In the genomic region with DNA sequence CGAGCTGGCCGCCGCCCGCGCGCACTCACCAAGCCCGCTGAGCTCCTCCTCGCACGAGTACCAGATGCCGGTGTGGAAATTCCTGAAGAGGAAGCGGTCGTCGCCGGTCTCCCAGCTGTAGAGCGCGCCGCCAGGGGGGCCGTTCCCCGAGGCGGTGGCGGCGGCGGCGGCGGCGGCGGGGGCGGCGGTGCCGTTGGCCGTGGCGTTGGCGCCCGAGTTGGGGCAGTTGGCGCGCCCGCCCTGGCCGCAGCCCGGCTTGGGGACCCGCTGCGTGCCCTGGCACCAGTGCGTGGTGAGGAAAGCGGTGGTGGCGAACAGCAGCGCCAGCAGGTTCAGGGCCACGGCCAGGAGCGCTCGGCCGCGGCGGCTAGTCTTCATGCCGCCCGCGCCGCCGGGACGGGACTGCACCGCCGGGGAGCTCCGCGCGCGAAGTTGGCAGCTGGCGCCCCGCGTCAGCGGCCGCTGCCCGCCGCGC, we compare ENCODE assay signal across 10 cellular contexts. TPM values are rescaled to one million over a fixed set of nuclear protein-coding genes. Genes with fewer than 3 reads are reported as not detected.
A peak's percentile ranks its signal among the peaks of the same experiment; 100 is the strongest.
DNase-seq lines count a peak whose midpoint lies in the region; ATAC-seq and TF ChIP-seq lines count a peak whose summit lies in the region.
"Had no signal": no experiment of that assay in that cellular context is flagged by ENCODE, and none has a peak within 500 bp of the region (broad histone marks: within the 10 kb centered on the region; RNA-seq: fewer than 3 reads in every experiment).

No MANE protein-coding gene starts in this region.

- no peaks in the 10 kb centered on the region for H3K36me3 Mint-ChIP-seq in activated naive CD4-positive, alpha-beta T cell treated with anti-CD3 and anti-CD28 coated beads for 36 hours (ENCODE audit: low read depth)
- H3K36me3 Mint-ChIP-seq in activated naive CD8-positive, alpha-beta T cell treated with anti-CD3 and anti-CD28 coated beads, Interleukin-2, amount 10 ng/mL, durations not matched to agents 7 days and 5 days: no peaks in the 10 kb centered on the region
- H3K36me3 Mint-ChIP-seq in activated CD4-positive, alpha-beta T cell treated with anti-CD3 and anti-CD28 coated beads, Interleukin-2, amount 10 ng/mL, durations not matched to agents 7 days and 5 days (ENCODE audit: low read depth): no peaks in the 10 kb centered on the region
- H3K36me3 Mint-ChIP-seq: CD4-positive, CD25-positive, alpha-beta regulatory T cell; natural killer cell had no signal

- peaks cover 44% of the 10 kb centered on the region for H3K27me3 Mint-ChIP-seq in activated naive CD4-positive, alpha-beta T cell treated with anti-CD3 and anti-CD28 coated beads for 36 hours (ENCODE audit: low read depth)
- H3K27me3 Mint-ChIP-seq in activated naive CD8-positive, alpha-beta T cell treated with anti-CD3 and anti-CD28 coated beads, Interleukin-2, amount 10 ng/mL, durations not matched to agents 7 days and 5 days: peaks cover 65% of the 10 kb centered on the region
- peaks cover 56% of the 10 kb centered on the region for H3K27me3 Mint-ChIP-seq in activated CD4-positive, alpha-beta T cell treated with anti-CD3 and anti-CD28 coated beads, Interleukin-2, amount 10 ng/mL, durations not matched to agents 7 days and 5 days

- no peak for TF ChIP-seq CTCF in thoracic aorta (IDR thresholded peaks at IDR 0.05)

- no peaks in the 10 kb centered on the region for H3K9me3 Mint-ChIP-seq in activated naive CD4-positive, alpha-beta T cell treated with anti-CD3 and anti-CD28 coated beads for 36 hours
- H3K9me3 Mint-ChIP-seq in activated naive CD8-positive, alpha-beta T cell treated with anti-CD3 and anti-CD28 coated beads, Interleukin-2, amount 10 ng/mL, durations not matched to agents 7 days and 5 days: no peaks in the 10 kb centered on the region
- no peaks in the 10 kb centered on the region for H3K9me3 Mint-ChIP-seq in activated CD4-positive, alpha-beta T cell treated with anti-CD3 and anti-CD28 coated beads, Interleukin-2, amount 10 ng/mL, durations not matched to agents 7 days and 5 days
- H3K9me3 Mint-ChIP-seq: natural killer cell had no signal

- no peaks in the 10 kb centered on the region for H3K36me3 ChIP-seq in thoracic aorta

- CTCF ChIA-PET in activated naive CD4-positive, alpha-beta T cell treated with anti-CD3 and anti-CD28 coated beads for 36 hours (lab: Charles Lee): interaction anchor here (0.5 kb wide), 1 partner anchor 17 kb away, joined by 3 read pairs; no protein-coding TSS in a partner anchor
- CTCF ChIA-PET in activated CD4-positive, alpha-beta T cell treated with anti-CD3 and anti-CD28 coated beads, Interleukin-2, amount 10 ng/mL, durations not matched to agents 7 days and 5 days (lab: Charles Lee): no interaction called here

- peak; percentile 15 for DNase-seq in activated naive CD4-positive, alpha-beta T cell treated with anti-CD3 and anti-CD28 coated beads for 36 hours
- DNase-seq in activated naive CD4-positive, alpha-beta T cell (lab: John Stamatoyannopoulos, UW): no peak
- peak; percentile 46 for DNase-seq in activated naive CD8-positive, alpha-beta T cell treated with anti-CD3 and anti-CD28 coated beads, Interleukin-2, amount 10 ng/mL, durations not matched to agents 7 days and 5 days
- DNase-seq in iPS-NIHi11 (ENCODE audit: low spot score) (peak; percentile 70), thoracic aorta (ENCODE audit: low spot score) (no peak)
- DNase-seq in activated CD4-positive, alpha-beta T cell treated with anti-CD3 and anti-CD28 coated beads, Interleukin-2, amount 10 ng/mL, durations not matched to agents 7 days and 5 days: no peak
- no peak for DNase-seq in activated CD8-positive, alpha-beta memory T cell treated with anti-CD3 and anti-CD28 coated beads, Interleukin-2, amount 50 U/mL, for 48 hours
- DNase-seq: CD4-positive, CD25-positive, alpha-beta regulatory T cell; natural killer cell had no signal

- intact Hi-C loops in activated naive CD4-positive, alpha-beta T cell treated with anti-CD3 and anti-CD28 coated beads for 36 hours (cut with micrococcal nuclease): no loop called here

- peak; percentile 31 for ATAC-seq in activated naive CD8-positive, alpha-beta T cell treated with anti-CD3 and anti-CD28 coated beads, Interleukin-2, amount 10 ng/mL, durations not matched to agents 7 days and 5 days (ENCODE audit: low read depth)
- ATAC-seq in thoracic aorta (ENCODE audit: insufficient number of reproducible peaks, low FRiP score, low read depth) (no peak), GM19324 (IDR thresholded peaks at IDR 0.05; ENCODE audit: low FRiP score, unreplicated experiment) (no peak)
- ATAC-seq: natural killer cell had no signal

- no peak overlapping the region for H3K27ac Mint-ChIP-seq in activated naive CD4-positive, alpha-beta T cell treated with anti-CD3 and anti-CD28 coated beads for 36 hours
- H3K27ac Mint-ChIP-seq in activated naive CD8-positive, alpha-beta T cell treated with anti-CD3 and anti-CD28 coated beads, Interleukin-2, amount 10 ng/mL, durations not matched to agents 7 days and 5 days: no peak overlapping the region
- no peak overlapping the region for H3K27ac Mint-ChIP-seq in activated CD4-positive, alpha-beta T cell treated with anti-CD3 and anti-CD28 coated beads, Interleukin-2, amount 10 ng/mL, durations not matched to agents 7 days and 5 days
- H3K27ac Mint-ChIP-seq: CD4-positive, CD25-positive, alpha-beta regulatory T cell; natural killer cell had no signal

- H3K4me1 Mint-ChIP-seq in activated naive CD4-positive, alpha-beta T cell treated with anti-CD3 and anti-CD28 coated beads for 36 hours (ENCODE audit: low read depth): peaks cover 4% of the 10 kb centered on the region
- no peaks in the 10 kb centered on the region for H3K4me1 Mint-ChIP-seq in activated naive CD8-positive, alpha-beta T cell treated with anti-CD3 and anti-CD28 coated beads, Interleukin-2, amount 10 ng/mL, durations not matched to agents 7 days and 5 days
- no peaks in the 10 kb centered on the region for H3K4me1 Mint-ChIP-seq in activated CD4-positive, alpha-beta T cell treated with anti-CD3 and anti-CD28 coated beads, Interleukin-2, amount 10 ng/mL, durations not matched to agents 7 days and 5 days
- H3K4me1 Mint-ChIP-seq: natural killer cell had no signal

- POLR2A ChIA-PET in activated naive CD8-positive, alpha-beta T cell treated with anti-CD3 and anti-CD28 coated beads, Interleukin-2, amount 10 ng/mL, durations not matched to agents 7 days and 5 days (lab: Charles Lee): no interaction called here
- POLR2A ChIA-PET in activated CD4-positive, alpha-beta T cell treated with anti-CD3 and anti-CD28 coated beads, Interleukin-2, amount 10 ng/mL, durations not matched to agents 7 days and 5 days (lab: Charles Lee): no interaction called here

- peaks cover 0 to 47% of the 10 kb centered on the region in 2 donors for H3K4me1 ChIP-seq in thoracic aorta (ENCODE audit: control insufficient read depth in 1 of 2, low read depth in 2 of 2)

- no peak overlapping the region for H3K4me3 Mint-ChIP-seq in activated naive CD4-positive, alpha-beta T cell treated with anti-CD3 and anti-CD28 coated beads for 36 hours
- no peak overlapping the region for H3K4me3 Mint-ChIP-seq in activated naive CD8-positive, alpha-beta T cell treated with anti-CD3 and anti-CD28 coated beads, Interleukin-2, amount 10 ng/mL, durations not matched to agents 7 days and 5 days
- no peak overlapping the region for H3K4me3 Mint-ChIP-seq in activated CD4-positive, alpha-beta T cell treated with anti-CD3 and anti-CD28 coated beads, Interleukin-2, amount 10 ng/mL, durations not matched to agents 7 days and 5 days
- H3K4me3 Mint-ChIP-seq: CD4-positive, CD25-positive, alpha-beta regulatory T cell; natural killer cell had no signal

- no peaks in the 10 kb centered on the region for H3K27me3 ChIP-seq in thoracic aorta (replicated peaks; ENCODE audit: insufficient read depth)

- H3K9me3 ChIP-seq in thoracic aorta: no peaks in the 10 kb centered on the region

- H3K4me3 ChIP-seq in thoracic aorta: peak overlapping the region; percentile 72

- peak overlapping the region; percentile 54 to 66 for H3K27ac ChIP-seq in thoracic aorta

RNA-seq across cellular contexts. Expression of a gene that starts 0.4 kb away (rescaled TPM):
- total RNA-seq in activated naive CD4-positive, alpha-beta T cell treated with anti-CD3 and anti-CD28 coated beads for 36 hours: not detected
- not detected for total RNA-seq in activated naive CD8-positive, alpha-beta T cell treated with anti-CD3 and anti-CD28 coated beads, Interleukin-2, amount 10 ng/mL, durations not matched to agents 7 days and 5 days
- 1 to 10 TPM; 5.3 to 5.9 TPM for total RNA-seq in thoracic aorta
- total RNA-seq in activated CD4-positive, alpha-beta T cell treated with anti-CD3 and anti-CD28 coated beads, Interleukin-2, amount 10 ng/mL, durations not matched to agents 7 days and 5 days: not detected
- total RNA-seq: CD4-positive, CD25-positive, alpha-beta regulatory T cell had no signal

Comparison
In these comparisons a context has a peak if more than half of its experiments do, and no peak if none do; other contexts are left out.
1. DNase-seq: peak in activated naive CD4-positive, alpha-beta T cell treated with anti-CD3 and anti-CD28 coated beads for 36 hours (single experiment), activated naive CD8-positive, alpha-beta T cell treated with anti-CD3 and anti-CD28 coated beads, Interleukin-2, amount 10 ng/mL, durations not matched to agents 7 days and 5 days (single experiment) and iPS-NIHi11 (single experiment); none in activated naive CD4-positive, alpha-beta T cell (0 of 4), thoracic aorta (single experiment), activated CD4-positive, alpha-beta T cell treated with anti-CD3 and anti-CD28 coated beads, Interleukin-2, amount 10 ng/mL, durations not matched to agents 7 days and 5 days (single experiment) and activated CD8-positive, alpha-beta memory T cell treated with anti-CD3 and anti-CD28 coated beads, Interleukin-2, amount 50 U/mL, for 48 hours (single experiment).
2. RNA of a gene that starts 0.4 kb away (total RNA-seq): 5.3 to 5.9 TPM in thoracic aorta; not detected in activated naive CD4-positive, alpha-beta T cell treated with anti-CD3 and anti-CD28 coated beads for 36 hours, not detected in activated naive CD8-positive, alpha-beta T cell treated with anti-CD3 and anti-CD28 coated beads, Interleukin-2, amount 10 ng/mL, durations not matched to agents 7 days and 5 days and not detected in activated CD4-positive, alpha-beta T cell treated with anti-CD3 and anti-CD28 coated beads, Interleukin-2, amount 10 ng/mL, durations not matched to agents 7 days and 5 days; every median in the first group is over 4 times any median in the second.